ENCODE assay signal across 9 cellular contexts in the genomic region with DNA sequence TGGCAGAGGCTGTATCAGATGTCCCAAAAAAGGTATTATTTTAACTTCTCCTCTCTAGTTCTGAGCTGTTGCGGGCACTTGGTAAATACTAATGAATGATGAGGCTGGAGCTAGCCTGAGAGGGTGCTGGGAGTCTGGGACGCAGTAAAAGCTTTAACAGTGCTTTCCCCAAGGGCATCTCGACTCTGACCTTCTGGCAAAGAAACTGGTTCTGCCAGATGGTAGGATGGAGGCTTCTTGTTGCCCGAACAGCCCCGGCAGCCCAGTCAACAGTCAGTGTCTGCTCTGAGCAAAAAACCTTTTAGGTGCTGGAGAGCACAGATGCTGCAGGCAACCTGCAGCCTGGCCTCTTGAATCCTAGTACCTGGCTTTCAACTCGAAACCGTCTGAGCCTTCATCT. TPM values are rescaled to one million over a fixed set of nuclear protein-coding genes. Genes with fewer than 3 reads are reported as not detected.
A peak's percentile ranks its signal among the peaks of the same experiment; 100 is the strongest.
DNase-seq lines count a peak whose midpoint lies in the region; ATAC-seq and TF ChIP-seq lines count a peak whose summit lies in the region.
"Had no signal": no experiment of that assay in that cellular context is flagged by ENCODE, and none has a peak within 500 bp of the region (broad histone marks: within the 10 kb centered on the region; RNA-seq: fewer than 3 reads in every experiment).

No MANE protein-coding gene starts in this region.

- peaks cover 23% of the 10 kb centered on the region for H3K36me3 Mint-ChIP-seq in CD8-positive, alpha-beta T cell
- H3K36me3 Mint-ChIP-seq in activated naive CD8-positive, alpha-beta T cell treated with anti-CD3 and anti-CD28 coated beads, Interleukin-2, amount 10 ng/mL, durations not matched to agents 7 days and 5 days, result peaks cover 20% of the 10 kb centered on the region

- H3K4me1 ChIP-seq in CD8-positive, alpha-beta T cell (ENCODE audit: insufficient read depth, low read length), result peaks cover 32% of the 10 kb centered on the region
- peaks cover 14 to 21% of the 10 kb centered on the region in 2 donors for H3K4me1 ChIP-seq in mucosa of rectum (ENCODE audit: control insufficient read depth in 2 of 2, insufficient read depth in 2 of 2, low read length in 2 of 2)
- H3K4me1 ChIP-seq in Karpas-422 (ENCODE audit: low read length), result peaks cover 35% of the 10 kb centered on the region

- no peak for TF ChIP-seq CTCF in CD8-positive, alpha-beta T cell (IDR thresholded peaks at IDR 0.05)

- H3K9me3 ChIP-seq in CD8-positive, alpha-beta T cell (ENCODE audit: low read length), result no peaks in the 10 kb centered on the region
- H3K9me3 ChIP-seq in mucosa of rectum (ENCODE audit: control insufficient read depth in 2 of 2, low read length in 2 of 2) (no peaks in the 10 kb centered on the region), Karpas-422 (ENCODE audit: low read length) (no peaks in the 10 kb centered on the region)

- H3K4me3 Mint-ChIP-seq in CD8-positive, alpha-beta T cell, result no peak overlapping the region
- H3K4me3 Mint-ChIP-seq in activated naive CD8-positive, alpha-beta T cell treated with anti-CD3 and anti-CD28 coated beads, Interleukin-2, amount 10 ng/mL, durations not matched to agents 7 days and 5 days, result peak overlapping the region; percentile 47

- peaks cover 44% of the 10 kb centered on the region for H3K4me1 Mint-ChIP-seq in CD8-positive, alpha-beta T cell (ENCODE audit: low read depth)
- peaks cover 27% of the 10 kb centered on the region for H3K4me1 Mint-ChIP-seq in activated naive CD8-positive, alpha-beta T cell treated with anti-CD3 and anti-CD28 coated beads, Interleukin-2, amount 10 ng/mL, durations not matched to agents 7 days and 5 days

- H3K9ac ChIP-seq in mucosa of rectum (ENCODE audit: low read depth in 1 of 2, low read length in 2 of 2), result no peak overlapping the region
- H3K9ac ChIP-seq in Karpas-422 (ENCODE audit: low read length), result no peak overlapping the region

- peak overlapping the region; percentile 52 for H3K27ac Mint-ChIP-seq in CD8-positive, alpha-beta T cell
- H3K27ac Mint-ChIP-seq in activated naive CD8-positive, alpha-beta T cell treated with anti-CD3 and anti-CD28 coated beads, Interleukin-2, amount 10 ng/mL, durations not matched to agents 7 days and 5 days, result peak overlapping the region; percentile 100

- CTCF ChIA-PET in CD8-positive, alpha-beta T cell (lab: Charles Lee), result interaction anchor here (1.0 to 1.9 kb wide), 3 partner anchors 22 to 147 kb away, joined by 4 to 8 read pairs (median 4); no protein-coding TSS in a partner anchor

- no peak overlapping the region for H3K4me3 ChIP-seq in CD8-positive, alpha-beta T cell (ENCODE audit: low read depth, low read length)
- H3K4me3 ChIP-seq in mucosa of rectum (ENCODE audit: low read length in 2 of 2), result no peak overlapping the region
- no peak overlapping the region for H3K4me3 ChIP-seq in Karpas-422 (ENCODE audit: low read length)

- no peak overlapping the region for H3K27ac ChIP-seq in CD8-positive, alpha-beta T cell (ENCODE audit: low read depth, low read length)
- H3K27ac ChIP-seq in mucosa of rectum (ENCODE audit: low read depth in 2 of 2, low read length in 2 of 2), result peak overlapping the region; percentile 43 to 50
- no peak overlapping the region for H3K27ac ChIP-seq in Karpas-422 (ENCODE audit: low read length)

- POLR2A ChIA-PET in CD8-positive, alpha-beta T cell (lab: Charles Lee), result interaction anchor here (1.3 to 1.8 kb wide), 2 partner anchors 12 to 20 kb away, joined by 4 to 6 read pairs; no protein-coding TSS in a partner anchor
- POLR2A ChIA-PET in activated naive CD8-positive, alpha-beta T cell treated with anti-CD3 and anti-CD28 coated beads, Interleukin-2, amount 10 ng/mL, durations not matched to agents 7 days and 5 days (lab: Charles Lee), result interaction anchor here (0.6 to 8.0 kb wide), 3 partner anchors 12 to 199 kb away, joined by 3 to 155 read pairs (median 3); partner anchors contain the start of gene SRSF10

- no peaks in the 10 kb centered on the region for H3K9me2 ChIP-seq in Karpas-422 (replicated peaks; ENCODE audit: insufficient read depth, low read length)

- H3K36me3 ChIP-seq in CD8-positive, alpha-beta T cell (ENCODE audit: insufficient read depth, low read length), result no peaks in the 10 kb centered on the region
- H3K36me3 ChIP-seq in mucosa of rectum (ENCODE audit: control insufficient read depth in 2 of 2, insufficient read depth in 2 of 2, low read length in 2 of 2) (peaks cover 0 to 5% of the 10 kb centered on the region in 2 donors), Karpas-422 (ENCODE audit: insufficient read depth, low read length) (peaks cover 11% of the 10 kb centered on the region; the same call in 1 of the 2 replicates)

- DNase-seq in CD8-positive, alpha-beta T cell, result no peak
- peak; percentile 53 for DNase-seq in NCI-H1092 treated with DMSO at 0.1 percent for 48 hours (lab: John Stamatoyannopoulos, UW)
- DNase-seq in activated naive CD8-positive, alpha-beta T cell treated with anti-CD3 and anti-CD28 coated beads, Interleukin-2, amount 10 ng/mL, durations not matched to agents 7 days and 5 days, result no peak
- DNase-seq in Karpas-422, result no peak
- DNase-seq in NCI-H2227 (lab: John Stamatoyannopoulos, UW; ENCODE audit: unreplicated experiment), result no peak
- DNase-seq: kidney glomerular epithelial cell had no signal

- peaks cover 20% of the 10 kb centered on the region for H3K79me2 ChIP-seq in Karpas-422 (ENCODE audit: low read length)

- H3K9me3 Mint-ChIP-seq in CD8-positive, alpha-beta T cell, result no peaks in the 10 kb centered on the region
- H3K9me3 Mint-ChIP-seq in activated naive CD8-positive, alpha-beta T cell treated with anti-CD3 and anti-CD28 coated beads, Interleukin-2, amount 10 ng/mL, durations not matched to agents 7 days and 5 days, result no peaks in the 10 kb centered on the region

- intact Hi-C loops in CD8-positive, alpha-beta T cell (cut with DNase I, micrococcal nuclease), result loop anchor here in 1 of 2 experiments (5.0 kb wide), 4 partner anchors 120 to 580 kb away; partner anchors contain the start of genes PITHD1 and RPL11

- no peak overlapping the region for H2AFZ ChIP-seq in Karpas-422 (ENCODE audit: low read length)

- no peaks in the 10 kb centered on the region for H3K27me3 Mint-ChIP-seq in CD8-positive, alpha-beta T cell (ENCODE audit: low read depth)
- H3K27me3 Mint-ChIP-seq in activated naive CD8-positive, alpha-beta T cell treated with anti-CD3 and anti-CD28 coated beads, Interleukin-2, amount 10 ng/mL, durations not matched to agents 7 days and 5 days, result no peaks in the 10 kb centered on the region

- no peaks in the 10 kb centered on the region for H4K20me1 ChIP-seq in Karpas-422 (ENCODE audit: insufficient read depth, low read depth, low read length)

- H3K4me2 ChIP-seq in Karpas-422 (ENCODE audit: low read depth, low read length, poor library complexity, severe bottlenecking), result no peak overlapping the region

- no peaks in the 10 kb centered on the region for H3K27me3 ChIP-seq in CD8-positive, alpha-beta T cell (ENCODE audit: insufficient read depth, low read length)
- H3K27me3 ChIP-seq in mucosa of rectum (ENCODE audit: control insufficient read depth in 2 of 2, insufficient read depth in 2 of 2, low read length in 2 of 2) (no peaks in the 10 kb centered on the region), Karpas-422 (ENCODE audit: low read length) (no peaks in the 10 kb centered on the region)

- no peak for ATAC-seq in CD8-positive, alpha-beta T cell
- ATAC-seq in activated naive CD8-positive, alpha-beta T cell treated with anti-CD3 and anti-CD28 coated beads, Interleukin-2, amount 10 ng/mL, durations not matched to agents 7 days and 5 days (ENCODE audit: low read depth), result no peak
- no peak for ATAC-seq in activated CD4-positive, CD25-positive, alpha-beta regulatory T cell treated with anti-CD3 and anti-CD28 coated beads, Interleukin-2, amount 50 U/mL, for 24 hours
- no peak for ATAC-seq in GM19463 (IDR thresholded peaks at IDR 0.05; ENCODE audit: unreplicated experiment)

RNA-seq across cellular contexts. Expression of gene PNRC2, which starts 2.5 kb away (rescaled TPM):
- 100 to 1,000 TPM; 187 to 203 TPM for total RNA-seq in CD8-positive, alpha-beta T cell
- 100 to 1,000 TPM; 188 to 200 TPM for total RNA-seq in activated naive CD8-positive, alpha-beta T cell treated with anti-CD3 and anti-CD28 coated beads, Interleukin-2, amount 10 ng/mL, durations not matched to agents 7 days and 5 days
- total RNA-seq in Karpas-422 (2014; rRNA removed; shearing (Covaris generic); ENCODE audit: low replicate concordance), result 114 and 140 TPM in 2 replicates

RNA-seq across cellular contexts. Expression of gene SRSF10, which starts 23.0 kb away (rescaled TPM):
- 100 to 1,000 TPM; 321 to 335 TPM for total RNA-seq in CD8-positive, alpha-beta T cell
- total RNA-seq in activated naive CD8-positive, alpha-beta T cell treated with anti-CD3 and anti-CD28 coated beads, Interleukin-2, amount 10 ng/mL, durations not matched to agents 7 days and 5 days, result 100 to 1,000 TPM; 202 to 223 TPM
- total RNA-seq in Karpas-422 (2014; rRNA removed; shearing (Covaris generic); ENCODE audit: low replicate concordance), result 87.6 and 150 TPM in 2 replicates

RNA-seq across cellular contexts. Expression of gene CNR2, which starts 43.9 kb away (rescaled TPM):
- under 1 TPM; 0.92 to 0.98 TPM for total RNA-seq in CD8-positive, alpha-beta T cell
- 1 to 10 TPM; 2.0 TPM for total RNA-seq in activated naive CD8-positive, alpha-beta T cell treated with anti-CD3 and anti-CD28 coated beads, Interleukin-2, amount 10 ng/mL, durations not matched to agents 7 days and 5 days
- total RNA-seq in Karpas-422 (2014; rRNA removed; shearing (Covaris generic); ENCODE audit: low replicate concordance), result 16.4 and 18.9 TPM in 2 replicates

Comparison
In these comparisons a context has a peak if more than half of its experiments do, and no peak if none do; other contexts are left out.
1. H3K27ac ChIP-seq: peak in mucosa of rectum (2 of 2); none in CD8-positive, alpha-beta T cell (single experiment) and Karpas-422 (single experiment).